Comparison of ENCODE assay signal across 10 cellular contexts in genomic region chr3:190183121-190183520, GRCh38.
DNase-seq lines count a peak whose midpoint lies in the region; ATAC-seq and TF ChIP-seq lines count a peak whose summit lies in the region.
"Had no signal": no experiment of that assay in that cellular context is flagged by ENCODE, and none has a peak within 500 bp of the region (broad histone marks: within the 10 kb centered on the region; RNA-seq: fewer than 3 reads in every experiment).

No MANE protein-coding gene starts in this region.

- no peak overlapping the region for H3K23ac ChIP-seq in neuronal stem cell (ENCODE audit: low read depth, low read length, poor library complexity)

- POLR2A ChIA-PET in activated CD8-positive, alpha-beta T cell treated with anti-CD3 and anti-CD28 coated beads, Interleukin-2, amount 10 ng/mL, durations not matched to agents 7 days and 5 days (lab: Charles Lee) = no interaction called here

- TF ChIP-seq CTCF in spleen (IDR thresholded peaks at IDR 0.05 in 8 of 11, conservative IDR thresholded peaks at IDR 0.05 in 3 of 11) = no peak

- H3K27ac Mint-ChIP-seq in stimulated activated naive B cell treated with anti-CD40 and anti-IgM and Interleukin-4, amounts not matched to agents 10 μg/mL and 1 μg/mL and 100 μg/mL, for 72 hours = no peak overlapping the region
- no peak overlapping the region for H3K27ac Mint-ChIP-seq in activated CD8-positive, alpha-beta T cell treated with anti-CD3 and anti-CD28 coated beads, Interleukin-2, amount 10 ng/mL, durations not matched to agents 7 days and 5 days
- H3K27ac Mint-ChIP-seq: activated T-cell treated with anti-CD3 and anti-CD28 coated beads, Interleukin-2, amount 50 U/mL, for 24 hours had no signal

- H3K27me3 ChIP-seq in neuronal stem cell (ENCODE audit: control insufficient read depth in 3 of 3, insufficient read depth in 3 of 3, low read depth in 1 of 3, low read length in 3 of 3) (no peaks in the 10 kb centered on the region), spleen (replicated peaks in 1 of 7) (no peaks in the 10 kb centered on the region)

- intact Hi-C loops in spleen (cut with DNase I; ENCODE audit: low total_unique reads) = no loop called here

- H3K9ac ChIP-seq in neuronal stem cell (ENCODE audit: low read depth, low read length, poor library complexity) = no peak overlapping the region

- no peaks in the 10 kb centered on the region for H3K4me1 Mint-ChIP-seq in stimulated activated naive B cell treated with anti-CD40 and anti-IgM and Interleukin-4, amounts not matched to agents 10 μg/mL and 1 μg/mL and 100 μg/mL, for 72 hours
- H3K4me1 Mint-ChIP-seq in activated CD8-positive, alpha-beta T cell treated with anti-CD3 and anti-CD28 coated beads, Interleukin-2, amount 10 ng/mL, durations not matched to agents 7 days and 5 days (ENCODE audit: low read depth) = no peaks in the 10 kb centered on the region

- no peaks in the 10 kb centered on the region for H3K36me3 Mint-ChIP-seq in stimulated activated naive B cell treated with anti-CD40 and anti-IgM and Interleukin-4, amounts not matched to agents 10 μg/mL and 1 μg/mL and 100 μg/mL, for 72 hours
- no peaks in the 10 kb centered on the region for H3K36me3 Mint-ChIP-seq in activated CD8-positive, alpha-beta T cell treated with anti-CD3 and anti-CD28 coated beads, Interleukin-2, amount 10 ng/mL, durations not matched to agents 7 days and 5 days (ENCODE audit: low read depth)

- H3K27ac ChIP-seq in neuronal stem cell (replicated peaks; ENCODE audit: low read length) (no peak overlapping the region), spleen (no peak overlapping the region)

- peak overlapping the region; percentile 11 for H3K4me2 ChIP-seq in neuronal stem cell (ENCODE audit: insufficient read depth, low read length, poor library complexity, severe bottlenecking)

- no CpG with 5 or more reads among the region's 4 CpGs for WGBS in neuronal stem cell (ENCODE audit: extremely low coverage in 2 of 2, insufficient read length in 2 of 2, insufficient replicate concordance in 1 of 2), 2 donors
- WGBS in spleen, 5 donors = 60 to 76% (median 67%) methylated on average over 4 of the region's 4 CpGs

- H3K4me3 ChIP-seq in neuronal stem cell (ENCODE audit: low read length in 2 of 2) (no peak overlapping the region), spleen (no peak overlapping the region)

- no peaks in the 10 kb centered on the region for H3K36me3 ChIP-seq in neuronal stem cell (replicated peaks in 1 of 2; ENCODE audit: control insufficient read depth in 2 of 2, insufficient read depth in 2 of 2, low read length in 2 of 2)
- no peaks in the 10 kb centered on the region for H3K36me3 ChIP-seq in spleen

- peak overlapping the region; percentile 57 for H2AFZ ChIP-seq in neuronal stem cell (ENCODE audit: low read length)

- H3K4me1 ChIP-seq in neuronal stem cell (ENCODE audit: control insufficient read depth in 2 of 2, insufficient read depth in 1 of 2, low read depth in 1 of 2, low read length in 2 of 2) = peaks cover 2 to 3% of the 10 kb centered on the region in 2 donors
- no peaks in the 10 kb centered on the region for H3K4me1 ChIP-seq in spleen

- no peak overlapping the region for H3K4ac ChIP-seq in neuronal stem cell (ENCODE audit: low read length)

- ATAC-seq in stimulated activated naive B cell treated with anti-CD40 and anti-IgM and Interleukin-4, amounts not matched to agents 10 μg/mL and 1 μg/mL and 100 μg/mL, for 72 hours (replicated peaks) = no peak
- ATAC-seq in activated CD8-positive, alpha-beta T cell treated with anti-CD3 and anti-CD28 coated beads, Interleukin-2, amount 10 ng/mL, durations not matched to agents 7 days and 5 days = no peak

- peak; percentile 91 for DNase-seq in ELR (ENCODE audit: low read depth)
- peak; percentile 46 for DNase-seq in MV-4-11 (lab: John Stamatoyannopoulos, UW)
- peak; percentile 10 for DNase-seq in cerebellar cortex (ENCODE audit: low spot score)
- peak; percentile 43 for DNase-seq in neuronal stem cell (ENCODE audit: low spot score)
- no peak for DNase-seq in spleen
- DNase-seq in stimulated activated naive B cell treated with anti-CD40 and anti-IgM and Interleukin-4, amounts not matched to agents 10 μg/mL and 1 μg/mL and 100 μg/mL, for 72 hours = no peak
- DNase-seq in activated CD8-positive, alpha-beta T cell treated with anti-CD3 and anti-CD28 coated beads, Interleukin-2, amount 10 ng/mL, durations not matched to agents 7 days and 5 days = no peak
- DNase-seq in cerebellar nuclear complex (lab: John Stamatoyannopoulos, UW) = no peak
- DNase-seq: activated T-cell treated with anti-CD3 and anti-CD28 coated beads, Interleukin-2, amount 50 U/mL, for 24 hours; NCI-H1694 had no signal

- no peak overlapping the region for H2AK5ac ChIP-seq in neuronal stem cell (ENCODE audit: low read depth, low read length)

- H3K27me3 Mint-ChIP-seq in stimulated activated naive B cell treated with anti-CD40 and anti-IgM and Interleukin-4, amounts not matched to agents 10 μg/mL and 1 μg/mL and 100 μg/mL, for 72 hours = no peaks in the 10 kb centered on the region
- H3K27me3 Mint-ChIP-seq in activated CD8-positive, alpha-beta T cell treated with anti-CD3 and anti-CD28 coated beads, Interleukin-2, amount 10 ng/mL, durations not matched to agents 7 days and 5 days (ENCODE audit: low read depth) = no peaks in the 10 kb centered on the region
- H3K27me3 Mint-ChIP-seq: activated T-cell treated with anti-CD3 and anti-CD28 coated beads, Interleukin-2, amount 50 U/mL, for 24 hours had no signal

- H3K4me3 Mint-ChIP-seq in stimulated activated naive B cell treated with anti-CD40 and anti-IgM and Interleukin-4, amounts not matched to agents 10 μg/mL and 1 μg/mL and 100 μg/mL, for 72 hours = no peak overlapping the region
- no peak overlapping the region for H3K4me3 Mint-ChIP-seq in activated CD8-positive, alpha-beta T cell treated with anti-CD3 and anti-CD28 coated beads, Interleukin-2, amount 10 ng/mL, durations not matched to agents 7 days and 5 days
- H3K4me3 Mint-ChIP-seq: activated T-cell treated with anti-CD3 and anti-CD28 coated beads, Interleukin-2, amount 50 U/mL, for 24 hours had no signal

- no peak overlapping the region for H3K14ac ChIP-seq in neuronal stem cell (ENCODE audit: low read length)

- CTCF ChIA-PET in activated CD8-positive, alpha-beta T cell treated with anti-CD3 and anti-CD28 coated beads, Interleukin-2, amount 10 ng/mL, durations not matched to agents 7 days and 5 days (lab: Charles Lee) = interaction anchor here (0.9 kb wide), 1 partner anchor 222 kb away, joined by 3 read pairs; no protein-coding TSS in a partner anchor

- H3K18ac ChIP-seq in neuronal stem cell (ENCODE audit: low read length) = no peak overlapping the region

- H4K91ac ChIP-seq in neuronal stem cell (ENCODE audit: low read depth, low read length, poor library complexity) = no peak overlapping the region

- H3K79me1 ChIP-seq in neuronal stem cell (ENCODE audit: low read depth, low read length) = no peaks in the 10 kb centered on the region

- no peak overlapping the region for H2BK12ac ChIP-seq in neuronal stem cell (ENCODE audit: low read length)

- no peak for TF ChIP-seq POLR2A in spleen (IDR thresholded peaks at IDR 0.05)

- no peak overlapping the region for H4K8ac ChIP-seq in neuronal stem cell (ENCODE audit: low read depth, low read length)

- no peaks in the 10 kb centered on the region for H3K9me3 Mint-ChIP-seq in stimulated activated naive B cell treated with anti-CD40 and anti-IgM and Interleukin-4, amounts not matched to agents 10 μg/mL and 1 μg/mL and 100 μg/mL, for 72 hours
- H3K9me3 Mint-ChIP-seq in activated CD8-positive, alpha-beta T cell treated with anti-CD3 and anti-CD28 coated beads, Interleukin-2, amount 10 ng/mL, durations not matched to agents 7 days and 5 days (ENCODE audit: insufficient read depth) = no peaks in the 10 kb centered on the region
- H3K9me3 Mint-ChIP-seq: activated T-cell treated with anti-CD3 and anti-CD28 coated beads, Interleukin-2, amount 50 U/mL, for 24 hours had no signal

- no peak overlapping the region for H2BK15ac ChIP-seq in neuronal stem cell (ENCODE audit: low read length)

- H2BK5ac ChIP-seq in neuronal stem cell (ENCODE audit: low read length) = no peak overlapping the region

- no peak overlapping the region for H2BK120ac ChIP-seq in neuronal stem cell (ENCODE audit: low read depth, low read length)

- H3K9me3 ChIP-seq in neuronal stem cell (replicated peaks in 1 of 2; ENCODE audit: control insufficient read depth in 2 of 2, insufficient read depth in 1 of 2, low read depth in 1 of 2, low read length in 2 of 2) (no peaks in the 10 kb centered on the region), spleen (no peaks in the 10 kb centered on the region)

Comparison
In these comparisons a context has a peak if more than half of its experiments do, and no peak if none do; other contexts are left out.
1. DNase-seq: peak in ELR (single experiment), MV-4-11 (single experiment), cerebellar cortex (single experiment) and neuronal stem cell (single experiment); none in spleen (single experiment), stimulated activated naive B cell treated with anti-CD40 and anti-IgM and Interleukin-4, amounts not matched to agents 10 μg/mL and 1 μg/mL and 100 μg/mL, for 72 hours (single experiment), activated CD8-positive, alpha-beta T cell treated with anti-CD3 and anti-CD28 coated beads, Interleukin-2, amount 10 ng/mL, durations not matched to agents 7 days and 5 days (single experiment) and cerebellar nuclear complex (0 of 2).